1 cellular context compared by ENCODE assay signal in the genomic region with DNA sequence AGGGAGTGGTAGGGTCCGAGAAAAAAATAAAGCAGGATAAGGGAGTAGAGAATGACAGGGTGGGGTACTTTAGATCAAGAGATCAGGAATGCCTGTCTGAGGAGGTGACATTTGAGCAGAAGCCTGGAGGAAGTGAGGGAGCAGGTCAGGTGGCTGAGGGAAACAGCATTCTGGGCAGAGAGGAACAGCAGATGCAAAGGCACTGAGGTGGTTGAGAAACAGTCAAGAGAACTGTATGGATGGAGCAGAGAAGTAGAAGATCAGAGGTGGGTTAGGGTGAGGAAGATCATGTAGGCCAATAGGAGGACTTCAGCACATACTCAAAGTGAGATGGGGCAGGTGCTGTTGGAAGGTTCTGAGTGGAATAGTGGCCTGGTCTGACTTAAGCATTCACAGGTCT.
TF ChIP-seq lines count a peak whose summit lies in the region.

No MANE protein-coding gene starts in this region.

TF ChIP-seq in HEK293, 187 proteins besides CTCF, POLR2A, EP300 and RAD21 (continued from another document):
- TF ChIP-seq, protein P1, sequence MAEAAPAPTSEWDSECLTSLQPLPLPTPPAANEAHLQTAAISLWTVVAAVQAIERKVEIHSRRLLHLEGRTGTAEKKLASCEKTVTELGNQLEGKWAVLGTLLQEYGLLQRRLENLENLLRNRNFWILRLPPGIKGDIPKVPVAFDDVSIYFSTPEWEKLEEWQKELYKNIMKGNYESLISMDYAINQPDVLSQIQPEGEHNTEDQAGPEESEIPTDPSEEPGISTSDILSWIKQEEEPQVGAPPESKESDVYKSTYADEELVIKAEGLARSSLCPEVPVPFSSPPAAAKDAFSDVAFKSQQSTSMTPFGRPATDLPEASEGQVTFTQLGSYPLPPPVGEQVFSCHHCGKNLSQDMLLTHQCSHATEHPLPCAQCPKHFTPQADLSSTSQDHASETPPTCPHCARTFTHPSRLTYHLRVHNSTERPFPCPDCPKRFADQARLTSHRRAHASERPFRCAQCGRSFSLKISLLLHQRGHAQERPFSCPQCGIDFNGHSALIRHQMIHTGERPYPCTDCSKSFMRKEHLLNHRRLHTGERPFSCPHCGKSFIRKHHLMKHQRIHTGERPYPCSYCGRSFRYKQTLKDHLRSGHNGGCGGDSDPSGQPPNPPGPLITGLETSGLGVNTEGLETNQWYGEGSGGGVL (tag by site-specific recombination; IDR thresholded peaks at IDR 0.05) = no peak
- TF ChIP-seq PBX3 (CRISPR knock-in tag; IDR thresholded peaks at IDR 0.05) (no peak), ZFP69B (tag by site-specific recombination; IDR thresholded peaks at IDR 0.05) (no peak)
